In genomic region chr4:24053906-24054305, GRCh38 we compare ENCODE assay signal across 32 cellular contexts.
"Had no signal": no experiment of that assay in that cellular context is flagged by ENCODE, and none has a peak within 500 bp of the region (broad histone marks: within the 10 kb centered on the region; RNA-seq: fewer than 3 reads in every experiment).

No MANE protein-coding gene starts in this region.

- ATAC-seq: activated naive CD8-positive, alpha-beta T cell treated with anti-CD3 and anti-CD28 coated beads, Interleukin-2, amount 50 U/mL, for 24 hours; activated T-cell treated with anti-CD3 and anti-CD28 coated beads, Interleukin-2, amount 50 U/mL, for 4 hours; activated T-helper 17 cell treated with anti-CD3 and anti-CD28 coated beads, Interleukin-2, amount 50 U/mL, for 72 hours; gastroesophageal sphincter; left colon; naive thymus-derived CD8-positive, alpha-beta T cell; pancreas; T-helper 17 cell; WTC11 had no signal

- H3K9me3 ChIP-seq: esophagus muscularis mucosa, gastroesophageal sphincter, pancreas, psoas muscle, right atrium auricular region, spleen, tibial nerve had no signal

- H3K4me1 Mint-ChIP-seq: activated CD4-positive, alpha-beta memory T cell treated with anti-CD3 and anti-CD28 coated beads, Interleukin-2, amount 10 ng/mL, durations not matched to agents 7 days and 5 days; activated CD4-positive, alpha-beta T cell treated with anti-CD3 and anti-CD28 coated beads, Interleukin-2, amount 10 ng/mL, durations not matched to agents 7 days and 5 days; activated naive CD8-positive, alpha-beta T cell treated with anti-CD3 and anti-CD28 coated beads, Interleukin-2, amount 50 U/mL, for 24 hours; activated T-helper 17 cell treated with anti-CD3 and anti-CD28 coated beads, Interleukin-2, amount 50 U/mL, for 72 hours; central memory CD8-positive, alpha-beta T cell; naive thymus-derived CD8-positive, alpha-beta T cell; T-helper 17 cell had no signal

- H3K4me1 ChIP-seq: gastroesophageal sphincter, psoas muscle, right atrium auricular region, spleen, tibial nerve had no signal

- H3K4me3 Mint-ChIP-seq: activated CD4-positive, alpha-beta memory T cell treated with anti-CD3 and anti-CD28 coated beads, Interleukin-2, amount 10 ng/mL, durations not matched to agents 7 days and 5 days; activated CD4-positive, alpha-beta T cell treated with anti-CD3 and anti-CD28 coated beads, Interleukin-2, amount 10 ng/mL, durations not matched to agents 7 days and 5 days; activated naive CD8-positive, alpha-beta T cell treated with anti-CD3 and anti-CD28 coated beads, Interleukin-2, amount 50 U/mL, for 24 hours; activated T-cell treated with anti-CD3 and anti-CD28 coated beads, Interleukin-2, amount 50 U/mL, for 4 hours; activated T-helper 17 cell treated with anti-CD3 and anti-CD28 coated beads, Interleukin-2, amount 50 U/mL, for 72 hours; central memory CD8-positive, alpha-beta T cell; dendritic cell treated with granulocyte-macrophage colony-stimulating factor and Interleukin-4, amounts not matched to agents 40 ng/mL and 50 ng/mL, for 4 days; endodermal cell; mesothelial cell of epicardium; naive thymus-derived CD8-positive, alpha-beta T cell; neural crest cell; T-helper 17 cell; WTC11 had no signal

- H3K27ac Mint-ChIP-seq: activated CD4-positive, alpha-beta memory T cell treated with anti-CD3 and anti-CD28 coated beads, Interleukin-2, amount 10 ng/mL, durations not matched to agents 7 days and 5 days; activated CD4-positive, alpha-beta T cell treated with anti-CD3 and anti-CD28 coated beads, Interleukin-2, amount 10 ng/mL, durations not matched to agents 7 days and 5 days; activated naive CD8-positive, alpha-beta T cell treated with anti-CD3 and anti-CD28 coated beads, Interleukin-2, amount 50 U/mL, for 24 hours; activated T-helper 17 cell treated with anti-CD3 and anti-CD28 coated beads, Interleukin-2, amount 50 U/mL, for 72 hours; dendritic cell treated with granulocyte-macrophage colony-stimulating factor and Interleukin-4, amounts not matched to agents 40 ng/mL and 50 ng/mL, for 4 days; endodermal cell; mesothelial cell of epicardium; naive thymus-derived CD8-positive, alpha-beta T cell; T-helper 17 cell; WTC11 had no signal

- H3K27me3 ChIP-seq: esophagus muscularis mucosa, gastroesophageal sphincter, pancreas, right atrium auricular region, spleen, tibial nerve had no signal

- H3K4me3 ChIP-seq: esophagus muscularis mucosa, gastroesophageal sphincter, pancreas, psoas muscle, right atrium auricular region, spleen, tibial nerve had no signal

- H3K36me3 Mint-ChIP-seq: mesothelial cell of epicardium; naive thymus-derived CD8-positive, alpha-beta T cell; WTC11 had no signal

- H3K27ac ChIP-seq: esophagus muscularis mucosa, gastroesophageal sphincter, pancreas, psoas muscle, right atrium auricular region, spleen, tibial nerve had no signal

- H3K9me3 Mint-ChIP-seq: activated CD4-positive, alpha-beta T cell treated with anti-CD3 and anti-CD28 coated beads, Interleukin-2, amount 10 ng/mL, durations not matched to agents 7 days and 5 days; activated T-cell treated with anti-CD3 and anti-CD28 coated beads, Interleukin-2, amount 50 U/mL, for 4 hours; dendritic cell treated with granulocyte-macrophage colony-stimulating factor and Interleukin-4, amounts not matched to agents 40 ng/mL and 50 ng/mL, for 4 days; endodermal cell; mesothelial cell of epicardium; neural crest cell; WTC11 had no signal

- H3K27me3 Mint-ChIP-seq: activated CD4-positive, alpha-beta T cell treated with anti-CD3 and anti-CD28 coated beads, Interleukin-2, amount 10 ng/mL, durations not matched to agents 7 days and 5 days; activated T-helper 17 cell treated with anti-CD3 and anti-CD28 coated beads, Interleukin-2, amount 50 U/mL, for 72 hours; central memory CD8-positive, alpha-beta T cell; dendritic cell treated with granulocyte-macrophage colony-stimulating factor and Interleukin-4, amounts not matched to agents 40 ng/mL and 50 ng/mL, for 4 days; T-helper 17 cell had no signal

- H3K36me3 ChIP-seq: esophagus muscularis mucosa, gastroesophageal sphincter, pancreas, right atrium auricular region, spleen, tibial nerve had no signal

- DNase-seq: activated CD4-positive, alpha-beta memory T cell treated with anti-CD3 and anti-CD28 coated beads, Interleukin-2, amount 10 ng/mL, durations not matched to agents 7 days and 5 days; activated CD4-positive, alpha-beta T cell treated with anti-CD3 and anti-CD28 coated beads for 1 hour; activated CD4-positive, alpha-beta T cell treated with anti-CD3 and anti-CD28 coated beads, Interleukin-2, amount 10 ng/mL, durations not matched to agents 7 days and 5 days; activated CD8-positive, alpha-beta memory T cell treated with anti-CD3 and anti-CD28 coated beads, Interleukin-2, amount 50 U/mL, for 48 hours; activated gamma-delta T cell treated with Interleukin-2 at 50 U/mL for 16 hours; activated naive CD4-positive, alpha-beta T cell treated with anti-CD3 and anti-CD28 coated beads, Interleukin-2, amount 50 U/mL, for 16 hours; activated naive CD8-positive, alpha-beta T cell treated with anti-CD3 and anti-CD28 coated beads, Interleukin-2, amount 50 U/mL, for 24 hours; activated T-cell treated with anti-CD3 and anti-CD28 coated beads, Interleukin-2, amount 50 U/mL, for 4 hours; anterior cingulate cortex; endodermal cell; hippocampal formation; kidney; left colon; mammary epithelial cell; naive thymus-derived CD8-positive, alpha-beta T cell; nucleus accumbens; pancreas; psoas muscle; spleen; stimulated activated naive CD4-positive, alpha-beta T cell; T-helper 17 cell; T1000 had no signal
